8 cellular contexts compared by ENCODE assay signal in genomic region chr12:66129934-66130266, GRCh38. TPM values are rescaled to one million over a fixed set of nuclear protein-coding genes. Genes with fewer than 3 reads are reported as not detected.
A peak's percentile ranks its signal among the peaks of the same experiment; 100 is the strongest.
DNase-seq lines count a peak whose midpoint lies in the region; ATAC-seq lines count a peak whose summit lies in the region.

No MANE protein-coding gene starts in this region.

- no peak for DNase-seq in activated T-helper 1 cell treated with anti-CD3 and anti-CD28 coated beads, Interleukin-12 subunit alpha, Interleukin-12 subunit beta, Interleukin-2, Interleukin-4 antibody, amounts not matched to agents 30 ng/mL and 10 ng/mL and 1 ng/mL, durations not matched to agents 14 hours and 24 hours and 36 hours (ENCODE audit: low spot score)
- no peak for DNase-seq in stimulated activated effector memory CD8-positive, alpha-beta T cell treated with anti-CD3 and anti-CD28 coated beads, Interleukin-12 subunit alpha, Interleukin-12 subunit beta, amount 100 ng/mL, for 72 hours (ENCODE audit: low spot score in 2 of 2)
- DNase-seq in T1000 (lab: John Stamatoyannopoulos, UW), result no peak
- DNase-seq in H4 (ENCODE audit: low spot score), result no peak

- peak overlapping the region; percentile 93 for H3K4me3 ChIP-seq in ACC112 (ENCODE audit: low read depth, low read length)
- H3K4me3 ChIP-seq in iPS-11a (ENCODE audit: low read depth, low read length), result peak overlapping the region; percentile 80

- peaks cover 41% of the 10 kb centered on the region for H3K36me3 Mint-ChIP-seq in activated T-helper 1 cell treated with anti-CD3 and anti-CD28 coated beads, Interleukin-12 subunit alpha, Interleukin-12 subunit beta, Interleukin-2, Interleukin-4 antibody, amounts not matched to agents 30 ng/mL and 10 ng/mL and 1 ng/mL, durations not matched to agents 14 hours and 24 hours and 36 hours (ENCODE audit: low read depth)
- peaks cover 66% of the 10 kb centered on the region for H3K36me3 Mint-ChIP-seq in stimulated activated effector memory CD8-positive, alpha-beta T cell treated with anti-CD3 and anti-CD28 coated beads, Interleukin-12 subunit alpha, Interleukin-12 subunit beta, amount 100 ng/mL, for 72 hours

- H3K79me2 ChIP-seq in ACC112 (ENCODE audit: control insufficient read depth, insufficient read depth, low read length, unreplicated experiment), result peaks cover 56% of the 10 kb centered on the region

- peak overlapping the region; percentile 55 for H2AFZ ChIP-seq in ACC112 (ENCODE audit: low read length, unreplicated experiment)

- ATAC-seq in GM21737 (IDR thresholded peaks at IDR 0.05; ENCODE audit: unreplicated experiment), result peak; percentile 13
- ATAC-seq in stimulated activated effector memory CD8-positive, alpha-beta T cell treated with anti-CD3 and anti-CD28 coated beads, Interleukin-12 subunit alpha, Interleukin-12 subunit beta, amount 100 ng/mL, for 72 hours, result no peak
- ATAC-seq in HG02571 (IDR thresholded peaks at IDR 0.05; ENCODE audit: unreplicated experiment), result no peak

- peaks cover 33% of the 10 kb centered on the region for H3K4me1 ChIP-seq in ACC112 (ENCODE audit: control insufficient read depth, insufficient read depth, low read length, unreplicated experiment)

- peak overlapping the region; percentile 98 for H3K4me3 Mint-ChIP-seq in activated T-helper 1 cell treated with anti-CD3 and anti-CD28 coated beads, Interleukin-12 subunit alpha, Interleukin-12 subunit beta, Interleukin-2, Interleukin-4 antibody, amounts not matched to agents 30 ng/mL and 10 ng/mL and 1 ng/mL, durations not matched to agents 14 hours and 24 hours and 36 hours
- H3K4me3 Mint-ChIP-seq in stimulated activated effector memory CD8-positive, alpha-beta T cell treated with anti-CD3 and anti-CD28 coated beads, Interleukin-12 subunit alpha, Interleukin-12 subunit beta, amount 100 ng/mL, for 72 hours, result peak overlapping the region; percentile 88

- intact Hi-C loops in activated T-helper 1 cell treated with anti-CD3 and anti-CD28 coated beads, Interleukin-12 subunit alpha, Interleukin-12 subunit beta, Interleukin-2, Interleukin-4 antibody, amounts not matched to agents 30 ng/mL and 10 ng/mL and 1 ng/mL, durations not matched to agents 14 hours and 24 hours and 36 hours (cut with micrococcal nuclease), result loop anchor here (1.0 to 2.0 kb wide), 7 partner anchors 39 to 1371 kb away; partner anchors contain the start of genes CAND1, GNS, HELB and LEMD3

- H3K27me3 Mint-ChIP-seq in activated T-helper 1 cell treated with anti-CD3 and anti-CD28 coated beads, Interleukin-12 subunit alpha, Interleukin-12 subunit beta, Interleukin-2, Interleukin-4 antibody, amounts not matched to agents 30 ng/mL and 10 ng/mL and 1 ng/mL, durations not matched to agents 14 hours and 24 hours and 36 hours (ENCODE audit: insufficient read depth), result no peaks in the 10 kb centered on the region

- peak overlapping the region; percentile 93 for H3K27ac Mint-ChIP-seq in activated T-helper 1 cell treated with anti-CD3 and anti-CD28 coated beads, Interleukin-12 subunit alpha, Interleukin-12 subunit beta, Interleukin-2, Interleukin-4 antibody, amounts not matched to agents 30 ng/mL and 10 ng/mL and 1 ng/mL, durations not matched to agents 14 hours and 24 hours and 36 hours
- peak overlapping the region; percentile 86 for H3K27ac Mint-ChIP-seq in stimulated activated effector memory CD8-positive, alpha-beta T cell treated with anti-CD3 and anti-CD28 coated beads, Interleukin-12 subunit alpha, Interleukin-12 subunit beta, amount 100 ng/mL, for 72 hours

- peak overlapping the region; percentile 6; the same call in 1 of the 2 replicates for H3K27ac ChIP-seq in ACC112 (ENCODE audit: low read depth, low read length)

- H3K27me3 ChIP-seq in ACC112 (ENCODE audit: insufficient read depth, low read length), result no peaks in the 10 kb centered on the region

- peaks cover 20% of the 10 kb centered on the region for H3K36me3 ChIP-seq in ACC112 (ENCODE audit: insufficient read depth, low read length)

- no peaks in the 10 kb centered on the region for H3K9me3 Mint-ChIP-seq in activated T-helper 1 cell treated with anti-CD3 and anti-CD28 coated beads, Interleukin-12 subunit alpha, Interleukin-12 subunit beta, Interleukin-2, Interleukin-4 antibody, amounts not matched to agents 30 ng/mL and 10 ng/mL and 1 ng/mL, durations not matched to agents 14 hours and 24 hours and 36 hours
- H3K9me3 Mint-ChIP-seq in stimulated activated effector memory CD8-positive, alpha-beta T cell treated with anti-CD3 and anti-CD28 coated beads, Interleukin-12 subunit alpha, Interleukin-12 subunit beta, amount 100 ng/mL, for 72 hours, result no peaks in the 10 kb centered on the region

- peaks cover 62% of the 10 kb centered on the region for H3K4me1 Mint-ChIP-seq in activated T-helper 1 cell treated with anti-CD3 and anti-CD28 coated beads, Interleukin-12 subunit alpha, Interleukin-12 subunit beta, Interleukin-2, Interleukin-4 antibody, amounts not matched to agents 30 ng/mL and 10 ng/mL and 1 ng/mL, durations not matched to agents 14 hours and 24 hours and 36 hours (ENCODE audit: low read depth)
- peaks cover 49% of the 10 kb centered on the region for H3K4me1 Mint-ChIP-seq in stimulated activated effector memory CD8-positive, alpha-beta T cell treated with anti-CD3 and anti-CD28 coated beads, Interleukin-12 subunit alpha, Interleukin-12 subunit beta, amount 100 ng/mL, for 72 hours

RNA-seq across cellular contexts. Expression of gene LLPH, which starts 0.7 kb away (rescaled TPM):
- 31.3 and 33.6 TPM in 2 replicates for total RNA-seq in activated T-helper 1 cell treated with anti-CD3 and anti-CD28 coated beads, Interleukin-12 subunit alpha, Interleukin-12 subunit beta, Interleukin-2, Interleukin-4 antibody, amounts not matched to agents 30 ng/mL and 10 ng/mL and 1 ng/mL, durations not matched to agents 14 hours and 24 hours and 36 hours
- total RNA-seq in H4 (2014; rRNA removed; shearing (Covaris generic)), result 29.6 and 34.4 TPM in 2 replicates

RNA-seq across cellular contexts. Expression of gene TMBIM4, which starts 39.9 kb away (rescaled TPM):
- total RNA-seq in activated T-helper 1 cell treated with anti-CD3 and anti-CD28 coated beads, Interleukin-12 subunit alpha, Interleukin-12 subunit beta, Interleukin-2, Interleukin-4 antibody, amounts not matched to agents 30 ng/mL and 10 ng/mL and 1 ng/mL, durations not matched to agents 14 hours and 24 hours and 36 hours, result 58.6 and 61.9 TPM in 2 replicates
- 114 and 182 TPM in 2 replicates for total RNA-seq in H4 (2014; rRNA removed; shearing (Covaris generic))

RNA-seq across cellular contexts. Expression of gene IRAK3, which starts 59.1 kb away (rescaled TPM):
- total RNA-seq in activated T-helper 1 cell treated with anti-CD3 and anti-CD28 coated beads, Interleukin-12 subunit alpha, Interleukin-12 subunit beta, Interleukin-2, Interleukin-4 antibody, amounts not matched to agents 30 ng/mL and 10 ng/mL and 1 ng/mL, durations not matched to agents 14 hours and 24 hours and 36 hours, result 3.2 TPM in 2 replicates
- 0.02 TPM in 1 of 2 replicates, not detected in the other for total RNA-seq in H4 (2014; rRNA removed; shearing (Covaris generic))
